ENCODE assay signal across 39 cellular contexts in genomic region chr3:46025139-46025538, GRCh38. TPM values are rescaled to one million over a fixed set of nuclear protein-coding genes. Genes with fewer than 3 reads are reported as not detected.
"Had no signal": no experiment of that assay in that cellular context is flagged by ENCODE, and none has a peak within 500 bp of the region (broad histone marks: within the 10 kb centered on the region; RNA-seq: fewer than 3 reads in every experiment).

No MANE protein-coding gene starts in this region.

- H3K4me3 ChIP-seq: ascending aorta, cardiac muscle cell had no signal

- ATAC-seq: activated CD4-positive, alpha-beta T cell treated with anti-CD3 and anti-CD28 coated beads for 36 hours; activated CD4-positive, CD25-positive, alpha-beta regulatory T cell treated with anti-CD3 and anti-CD28 coated beads, Interleukin-2, amount 50 U/mL, for 24 hours; activated CD8-positive, alpha-beta memory T cell treated with anti-CD3 and anti-CD28 coated beads, Interleukin-2, amount 10 ng/mL, durations not matched to agents 7 days and 5 days; activated CD8-positive, alpha-beta T cell treated with anti-CD3 and anti-CD28 coated beads, Interleukin-2, amount 10 ng/mL, durations not matched to agents 7 days and 5 days; activated naive CD4-positive, alpha-beta T cell treated with anti-CD3 and anti-CD28 coated beads, Interleukin-2, amount 50 U/mL, for 72 hours; activated naive CD8-positive, alpha-beta T cell treated with anti-CD3 and anti-CD28 coated beads, Interleukin-2, amount 50 U/mL, for 24 hours; WTC11 had no signal

- H3K4me1 ChIP-seq: ascending aorta had no signal

- H3K4me1 Mint-ChIP-seq: activated CD4-positive, alpha-beta memory T cell treated with anti-CD3 and anti-CD28 coated beads, Interleukin-2, amount 10 ng/mL, durations not matched to agents 7 days and 5 days; activated CD4-positive, alpha-beta T cell treated with anti-CD3 and anti-CD28 coated beads, Interleukin-2, amount 10 ng/mL, durations not matched to agents 7 days and 5 days; brain; central memory CD8-positive, alpha-beta T cell; WTC11 had no signal

- H3K36me3 ChIP-seq: ascending aorta, cardiac muscle cell, WERI-Rb-1 had no signal

- DNase-seq: activated CD4-positive, alpha-beta memory T cell treated with anti-CD3 and anti-CD28 coated beads, Interleukin-2, amount 10 ng/mL, durations not matched to agents 7 days and 5 days; activated CD4-positive, alpha-beta T cell treated with anti-CD3 and anti-CD28 coated beads for 1 hour; activated CD4-positive, alpha-beta T cell treated with anti-CD3 and anti-CD28 coated beads for 36 hours; activated CD4-positive, alpha-beta T cell treated with anti-CD3 and anti-CD28 coated beads for 48 hours; activated CD4-positive, alpha-beta T cell treated with anti-CD3 and anti-CD28 coated beads, Interleukin-2, amount 10 ng/mL, durations not matched to agents 7 days and 5 days; activated CD4-positive, alpha-beta T cell treated with anti-CD3 and anti-CD28 coated beads, Interleukin-2, amount 50 U/mL, for 48 hours; activated CD4-positive, CD25-positive, alpha-beta regulatory T cell; activated CD8-positive, alpha-beta memory T cell treated with anti-CD3 and anti-CD28 coated beads for 24 hours; activated CD8-positive, alpha-beta memory T cell treated with anti-CD3 and anti-CD28 coated beads, Interleukin-2, amount 10 ng/mL, durations not matched to agents 7 days and 5 days; activated CD8-positive, alpha-beta memory T cell treated with anti-CD3 and anti-CD28 coated beads, Interleukin-2, amount 50 U/mL, for 48 hours; activated CD8-positive, alpha-beta T cell treated with anti-CD3 and anti-CD28 coated beads, Interleukin-2, amount 10 ng/mL, durations not matched to agents 7 days and 5 days; activated effector memory CD4-positive, alpha-beta T cell treated with Interleukin-2 at 50 U/mL for 16 hours; activated gamma-delta T cell treated with Interleukin-2 at 50 U/mL for 16 hours; activated naive CD4-positive, alpha-beta T cell; activated naive CD4-positive, alpha-beta T cell treated with anti-CD3 and anti-CD28 coated beads for 36 hours; activated naive CD4-positive, alpha-beta T cell treated with anti-CD3 and anti-CD28 coated beads, Interleukin-2, amount 50 U/mL, for 16 hours; activated naive CD8-positive, alpha-beta T cell treated with anti-CD3 and anti-CD28 coated beads, Interleukin-2, amount 10 ng/mL, durations not matched to agents 7 days and 5 days; activated naive CD8-positive, alpha-beta T cell treated with anti-CD3 and anti-CD28 coated beads, Interleukin-2, amount 50 U/mL, for 24 hours; activated T-cell treated with anti-CD3 and anti-CD28 coated beads, Interleukin-2, amount 50 U/mL, for 24 hours; activated T-cell treated with anti-CD3 and anti-CD28 coated beads, Interleukin-2, amount 50 U/mL, for 48 hours; amygdala; anterior cingulate cortex; caudate nucleus; cerebellar nuclear complex; SW 1271; T-helper 1 cell; T-helper 2 cell; T-helper 9 cell; WERI-Rb-1 had no signal

- H3K27ac Mint-ChIP-seq: activated CD4-positive, alpha-beta memory T cell treated with anti-CD3 and anti-CD28 coated beads, Interleukin-2, amount 10 ng/mL, durations not matched to agents 7 days and 5 days; activated CD4-positive, alpha-beta T cell treated with anti-CD3 and anti-CD28 coated beads for 36 hours; activated CD4-positive, alpha-beta T cell treated with anti-CD3 and anti-CD28 coated beads, Interleukin-2, amount 10 ng/mL, durations not matched to agents 7 days and 5 days; activated CD8-positive, alpha-beta memory T cell treated with anti-CD3 and anti-CD28 coated beads, Interleukin-2, amount 10 ng/mL, durations not matched to agents 7 days and 5 days; activated CD8-positive, alpha-beta T cell treated with anti-CD3 and anti-CD28 coated beads, Interleukin-2, amount 10 ng/mL, durations not matched to agents 7 days and 5 days; activated naive CD4-positive, alpha-beta T cell treated with anti-CD3 and anti-CD28 coated beads for 36 hours; activated naive CD4-positive, alpha-beta T cell treated with anti-CD3 and anti-CD28 coated beads, Interleukin-2, amount 50 U/mL, for 72 hours; activated naive CD8-positive, alpha-beta T cell treated with anti-CD3 and anti-CD28 coated beads, Interleukin-2, amount 10 ng/mL, durations not matched to agents 7 days and 5 days; activated naive CD8-positive, alpha-beta T cell treated with anti-CD3 and anti-CD28 coated beads, Interleukin-2, amount 50 U/mL, for 24 hours; activated T-helper 2 cell treated with anti-CD3 and anti-CD28 coated beads, Interferon-gamma antibody, Interleukin-2, Interleukin-4, amounts not matched to agents 10 μg/mL and 5 μg/mL and 100 μg/mL, durations not matched to agents 14 hours and 24 hours and 36 hours; brain; T-helper 1 cell treated with Interleukin-12 subunit alpha and Interleukin-12 subunit beta and Interleukin-4 antibody, amounts not matched to agents 30 μg/mL and 1 μg/mL, for 36 hours; T-helper 2 cell treated with Interferon-gamma antibody and Interleukin-4, amounts not matched to agents 5 μg/mL and 100 μg/mL, for 36 hours; WTC11 had no signal

- H3K27me3 ChIP-seq: ascending aorta, cardiac muscle cell had no signal

- H3K27me3 Mint-ChIP-seq: activated CD8-positive, alpha-beta memory T cell treated with anti-CD3 and anti-CD28 coated beads, Interleukin-2, amount 10 ng/mL, durations not matched to agents 7 days and 5 days; central memory CD8-positive, alpha-beta T cell had no signal

- H3K36me3 Mint-ChIP-seq: brain had no signal

- H3K4me3 Mint-ChIP-seq: activated CD4-positive, alpha-beta memory T cell treated with anti-CD3 and anti-CD28 coated beads, Interleukin-2, amount 10 ng/mL, durations not matched to agents 7 days and 5 days; activated CD4-positive, alpha-beta T cell treated with anti-CD3 and anti-CD28 coated beads for 36 hours; activated CD4-positive, alpha-beta T cell treated with anti-CD3 and anti-CD28 coated beads, Interleukin-2, amount 10 ng/mL, durations not matched to agents 7 days and 5 days; activated CD8-positive, alpha-beta memory T cell treated with anti-CD3 and anti-CD28 coated beads, Interleukin-2, amount 10 ng/mL, durations not matched to agents 7 days and 5 days; activated CD8-positive, alpha-beta T cell treated with anti-CD3 and anti-CD28 coated beads, Interleukin-2, amount 10 ng/mL, durations not matched to agents 7 days and 5 days; activated naive CD4-positive, alpha-beta T cell treated with anti-CD3 and anti-CD28 coated beads for 36 hours; activated naive CD8-positive, alpha-beta T cell treated with anti-CD3 and anti-CD28 coated beads, Interleukin-2, amount 10 ng/mL, durations not matched to agents 7 days and 5 days; activated naive CD8-positive, alpha-beta T cell treated with anti-CD3 and anti-CD28 coated beads, Interleukin-2, amount 50 U/mL, for 24 hours; activated T-cell treated with anti-CD3 and anti-CD28 coated beads, Interleukin-2, amount 50 U/mL, for 24 hours; brain; central memory CD8-positive, alpha-beta T cell; T-helper 1 cell treated with Interleukin-12 subunit alpha and Interleukin-12 subunit beta and Interleukin-4 antibody, amounts not matched to agents 30 μg/mL and 1 μg/mL, for 36 hours; T-helper 2 cell treated with Interferon-gamma antibody and Interleukin-4, amounts not matched to agents 5 μg/mL and 100 μg/mL, for 36 hours; WTC11 had no signal

- H3K27ac ChIP-seq: ascending aorta, cardiac muscle cell, WERI-Rb-1 had no signal

- H3K9me3 Mint-ChIP-seq: central memory CD8-positive, alpha-beta T cell had no signal

RNA-seq across cellular contexts. Expression of gene XCR1, which starts 2.1 kb away (rescaled TPM):
- total RNA-seq: activated CD4-positive, alpha-beta memory T cell treated with anti-CD3 and anti-CD28 coated beads, Interleukin-2, amount 10 ng/mL, durations not matched to agents 7 days and 5 days; activated CD4-positive, alpha-beta T cell treated with anti-CD3 and anti-CD28 coated beads for 36 hours; activated CD4-positive, alpha-beta T cell treated with anti-CD3 and anti-CD28 coated beads, Interleukin-2, amount 10 ng/mL, durations not matched to agents 7 days and 5 days; activated CD8-positive, alpha-beta memory T cell treated with anti-CD3 and anti-CD28 coated beads, Interleukin-2, amount 10 ng/mL, durations not matched to agents 7 days and 5 days; activated CD8-positive, alpha-beta T cell treated with anti-CD3 and anti-CD28 coated beads, Interleukin-2, amount 10 ng/mL, durations not matched to agents 7 days and 5 days; activated naive CD4-positive, alpha-beta T cell treated with anti-CD3 and anti-CD28 coated beads for 36 hours; activated naive CD4-positive, alpha-beta T cell treated with anti-CD3 and anti-CD28 coated beads, Interleukin-2, amount 50 U/mL, for 72 hours; activated naive CD8-positive, alpha-beta T cell treated with anti-CD3 and anti-CD28 coated beads, Interleukin-2, amount 10 ng/mL, durations not matched to agents 7 days and 5 days; ascending aorta; cardiac muscle cell had no signal
- polyA plus RNA-seq: cardiac muscle cell had no signal
